In genomic region chr1:28751315-28752056, GRCh38 we compare ENCODE assay signal across 10 cellular contexts. TPM values are rescaled to one million over a fixed set of nuclear protein-coding genes. Genes with fewer than 3 reads are reported as not detected.
DNase-seq lines count a peak whose midpoint lies in the region; ATAC-seq and TF ChIP-seq lines count a peak whose summit lies in the region.
"Had no signal": no experiment of that assay in that cellular context is flagged by ENCODE, and none has a peak within 500 bp of the region (broad histone marks: within the 10 kb centered on the region; RNA-seq: fewer than 3 reads in every experiment).

No MANE protein-coding gene starts in this region.

- peaks cover 26% of the 10 kb centered on the region for H3K4me1 Mint-ChIP-seq in GM23338

- peaks cover 18% of the 10 kb centered on the region for H3K36me3 ChIP-seq in GM23338 (ENCODE audit: insufficient read depth)

- no peaks in the 10 kb centered on the region for H3K9me2 ChIP-seq in GM23338 (ENCODE audit: insufficient read depth)

- H3K27me3 ChIP-seq in GM23338 (ENCODE audit: insufficient read depth), result no peaks in the 10 kb centered on the region

- 0 out of 2 replicates have a peak overlapping the region, but pooled peaks have one; percentile 13 for H3K27ac ChIP-seq in GM23338 (ENCODE audit: low read depth)

- H4K20me1 ChIP-seq in GM23338 (replicated peaks; ENCODE audit: insufficient read depth), result peaks cover 86% of the 10 kb centered on the region

- H3K4me1 ChIP-seq in GM23338 (ENCODE audit: insufficient read depth), result peaks cover 59% of the 10 kb centered on the region

- H3K27ac Mint-ChIP-seq in GM23338, result no peak overlapping the region
- H3K27ac Mint-ChIP-seq: activated CD8-positive, alpha-beta memory T cell treated with anti-CD3 and anti-CD28 coated beads, Interleukin-2, amount 10 ng/mL, durations not matched to agents 7 days and 5 days had no signal

- in situ Hi-C loops in SK-MEL-5 (cut with HindIII; ENCODE audit: low pct_unique_long_range_greater_than_20kb, low sequenced_read_pairs), result no loop called here

- peaks cover 25% of the 10 kb centered on the region; the same call in 1 of the 2 replicates for H3F3A ChIP-seq in GM23338 (replicated peaks; ENCODE audit: low read depth)

- peaks cover 100% of the 10 kb centered on the region for H3K79me2 ChIP-seq in GM23338 (replicated peaks; ENCODE audit: insufficient read depth)

- no peak for ATAC-seq in GM23338
- no peak for ATAC-seq in GM19395 (IDR thresholded peaks at IDR 0.05; ENCODE audit: unreplicated experiment)
- ATAC-seq in HG03460 (IDR thresholded peaks at IDR 0.05; ENCODE audit: unreplicated experiment), result no peak
- ATAC-seq: activated CD8-positive, alpha-beta memory T cell treated with anti-CD3 and anti-CD28 coated beads, Interleukin-2, amount 10 ng/mL, durations not matched to agents 7 days and 5 days had no signal

- TF ChIP-seq CTCF in GM23338 (conservative IDR thresholded peaks at IDR 0.05; ENCODE audit: low read depth in 2 of 2), result no peak

- H3K27me3 Mint-ChIP-seq in GM23338 (ENCODE audit: insufficient read depth, low read depth, poor library complexity), result peaks cover 9% of the 10 kb centered on the region
- H3K27me3 Mint-ChIP-seq: activated CD8-positive, alpha-beta memory T cell treated with anti-CD3 and anti-CD28 coated beads, Interleukin-2, amount 10 ng/mL, durations not matched to agents 7 days and 5 days had no signal

- H3K4me2 ChIP-seq in GM23338, result no peak overlapping the region

- H3K9me3 Mint-ChIP-seq in GM23338, result no peaks in the 10 kb centered on the region

- H3K4me3 Mint-ChIP-seq in GM23338, result no peak overlapping the region
- H3K4me3 Mint-ChIP-seq: activated CD8-positive, alpha-beta memory T cell treated with anti-CD3 and anti-CD28 coated beads, Interleukin-2, amount 10 ng/mL, durations not matched to agents 7 days and 5 days had no signal

- H2AFZ ChIP-seq in GM23338, result no peak overlapping the region

- DNase-seq in GM23338 (ENCODE audit: low spot score) (no peak), SK-MEL-5 (ENCODE audit: low read depth, low spot score) (peak; percentile 59), fibroblast of gingiva (ENCODE audit: low read depth) (peak; percentile 24), renal cortical epithelial cell (ENCODE audit: low read depth) (peak; percentile 46), DMS53 (lab: John Stamatoyannopoulos, UW) (no peak)
- DNase-seq: activated CD8-positive, alpha-beta memory T cell treated with anti-CD3 and anti-CD28 coated beads, Interleukin-2, amount 10 ng/mL, durations not matched to agents 7 days and 5 days; cortex of kidney; NCI-H2107 had no signal

- no peak overlapping the region for H3K4me3 ChIP-seq in GM23338

- H3K36me3 Mint-ChIP-seq in GM23338 (ENCODE audit: low read depth), result peaks cover 57% of the 10 kb centered on the region

TF ChIP-seq in GM23338, 12 proteins besides CTCF, POLR2A, EP300 and RAD21:
- TF ChIP-seq JUNB (IDR thresholded peaks at IDR 0.05; ENCODE audit: unreplicated experiment) (no peak), ZNF331 (CRISPR knock-in tag; IDR thresholded peaks at IDR 0.05; ENCODE audit: low read depth) (no peak), REST (IDR thresholded peaks at IDR 0.05; ENCODE audit: unreplicated experiment) (no peak), ZNF114 (CRISPR knock-in tag; IDR thresholded peaks at IDR 0.05) (no peak), EZH2phosphoT487 (IDR thresholded peaks at IDR 0.05; ENCODE audit: unreplicated experiment) (no peak)

RNA-seq across cellular contexts. Expression of gene YTHDF2, which starts 14.7 kb away (rescaled TPM):
- 150 and 169 TPM in 2 replicates for total RNA-seq in GM23338 (2014; rRNA removed; shearing (Covaris generic))
- 123 and 130 TPM in 2 replicates for polyA plus RNA-seq in GM23338 (2016; fragmentation: Nextera tagmentation; extraction: Ambion mirVana)
- total RNA-seq in SK-MEL-5 (2014; rRNA removed; shearing (Covaris generic)), result 59.5 and 63.3 TPM in 2 replicates
- polyA plus RNA-seq in SK-MEL-5 (2015; cell fraction: cytosol; rRNA removed), result 70.7 and 105 TPM in 2 replicates
- polyA plus RNA-seq in SK-MEL-5 (2015; cell fraction: nucleus; rRNA removed), result 84.0 and 87.4 TPM in 2 replicates
- 114 and 122 TPM in 2 replicates for total RNA-seq in renal cortical epithelial cell

Comparison
In these comparisons a context has a peak if more than half of its experiments do, and no peak if none do; other contexts are left out.
1. DNase-seq: peak in SK-MEL-5 (single experiment), fibroblast of gingiva (single experiment) and renal cortical epithelial cell (single experiment); none in GM23338 (single experiment) and DMS53 (single experiment).